ENCODE assay signal across 8 cellular contexts in genomic region chr10:5685764-5686240, GRCh38. TPM values are rescaled to one million over a fixed set of nuclear protein-coding genes. Genes with fewer than 3 reads are reported as not detected.
DNase-seq lines count a peak whose midpoint lies in the region; ATAC-seq and TF ChIP-seq lines count a peak whose summit lies in the region.

No MANE protein-coding gene starts in this region.

- peak overlapping the region; percentile 32 to 94 (median 87) for H3K9ac ChIP-seq in subcutaneous abdominal adipose tissue (ENCODE audit: low read length in 5 of 5)

- CTCF ChIA-PET in activated CD8-positive, alpha-beta memory T cell treated with anti-CD3 and anti-CD28 coated beads, Interleukin-2, amount 10 ng/mL, durations not matched to agents 7 days and 5 days (lab: Charles Lee), result no interaction called here

- H3K9me3 Mint-ChIP-seq in activated CD8-positive, alpha-beta memory T cell treated with anti-CD3 and anti-CD28 coated beads, Interleukin-2, amount 10 ng/mL, durations not matched to agents 7 days and 5 days (ENCODE audit: low read depth), result no peaks in the 10 kb centered on the region

- peaks cover 10% of the 10 kb centered on the region for H3K36me3 Mint-ChIP-seq in activated CD8-positive, alpha-beta memory T cell treated with anti-CD3 and anti-CD28 coated beads, Interleukin-2, amount 10 ng/mL, durations not matched to agents 7 days and 5 days

- H3K4me1 Mint-ChIP-seq in activated CD8-positive, alpha-beta memory T cell treated with anti-CD3 and anti-CD28 coated beads, Interleukin-2, amount 10 ng/mL, durations not matched to agents 7 days and 5 days, result peaks cover 61% of the 10 kb centered on the region

- no peak for TF ChIP-seq CTCF in WI38 (IDR thresholded peaks at IDR 0.05; ENCODE audit: low read depth, low read length)

- H3K9me3 ChIP-seq in subcutaneous abdominal adipose tissue (ENCODE audit: control insufficient read depth in 5 of 5, low read length in 5 of 5), result no peaks in the 10 kb centered on the region

- H3K27ac ChIP-seq in subcutaneous abdominal adipose tissue (ENCODE audit: low read depth, low read length), result peak overlapping the region; percentile 90

- no peak for DNase-seq in activated CD8-positive, alpha-beta memory T cell treated with anti-CD3 and anti-CD28 coated beads, Interleukin-2, amount 10 ng/mL, durations not matched to agents 7 days and 5 days
- DNase-seq in activated CD8-positive, alpha-beta memory T cell treated with anti-CD3 and anti-CD28 coated beads for 24 hours, result no peak
- no peak for DNase-seq in stimulated activated CD8-positive, alpha-beta memory T cell treated with anti-CD3 and anti-CD28 coated beads, Interleukin-4, amount 100 ng/mL, for 48 hours
- DNase-seq in cerebellar cortex (ENCODE audit: low spot score), result no peak

- TF ChIP-seq POLR2A in GM18505 (IDR thresholded peaks at IDR 0.05; ENCODE audit: borderline replicate concordance, extremely low read depth, insufficient read depth, insufficient read length), result no peak

- no peaks in the 10 kb centered on the region for H3K27me3 Mint-ChIP-seq in activated CD8-positive, alpha-beta memory T cell treated with anti-CD3 and anti-CD28 coated beads, Interleukin-2, amount 10 ng/mL, durations not matched to agents 7 days and 5 days

- no peaks in the 10 kb centered on the region for H3K36me3 ChIP-seq in subcutaneous abdominal adipose tissue (ENCODE audit: control insufficient read depth in 5 of 5, insufficient read depth in 5 of 5, low read length in 5 of 5)

- peak overlapping the region; percentile 99 for H3K4me3 Mint-ChIP-seq in activated CD8-positive, alpha-beta memory T cell treated with anti-CD3 and anti-CD28 coated beads, Interleukin-2, amount 10 ng/mL, durations not matched to agents 7 days and 5 days

- no peaks in the 10 kb centered on the region for H3K27me3 ChIP-seq in subcutaneous abdominal adipose tissue (ENCODE audit: control insufficient read depth in 5 of 5, insufficient read depth in 4 of 5, low read length in 5 of 5)

- ATAC-seq in activated CD8-positive, alpha-beta memory T cell treated with anti-CD3 and anti-CD28 coated beads, Interleukin-2, amount 10 ng/mL, durations not matched to agents 7 days and 5 days, result no peak
- no peak for ATAC-seq in GM18505 (IDR thresholded peaks at IDR 0.05; ENCODE audit: unreplicated experiment)

- H3K27ac Mint-ChIP-seq in activated CD8-positive, alpha-beta memory T cell treated with anti-CD3 and anti-CD28 coated beads, Interleukin-2, amount 10 ng/mL, durations not matched to agents 7 days and 5 days, result peak overlapping the region; percentile 95

- peaks cover 0 to 23% (median 17%) of the 10 kb centered on the region in 5 donors for H3K4me1 ChIP-seq in subcutaneous abdominal adipose tissue (ENCODE audit: control insufficient read depth in 5 of 5, insufficient read depth in 5 of 5, low read length in 5 of 5)

- peak overlapping the region; percentile 81 for H3K4me3 ChIP-seq in WI38 (ENCODE audit: low read depth, low read length)
- H3K4me3 ChIP-seq in iPS-11a (ENCODE audit: low read depth, low read length), result peak overlapping the region; percentile 84
- peak overlapping the region; percentile 86 to 95 (median 94) for H3K4me3 ChIP-seq in subcutaneous abdominal adipose tissue (ENCODE audit: low read depth in 1 of 5, low read length in 5 of 5)

RNA-seq across cellular contexts. Expression of gene TASOR2, which starts 1.2 kb away (rescaled TPM):
- 10 to 100 TPM; 52.0 to 56.0 TPM for total RNA-seq in activated CD8-positive, alpha-beta memory T cell treated with anti-CD3 and anti-CD28 coated beads, Interleukin-2, amount 10 ng/mL, durations not matched to agents 7 days and 5 days

RNA-seq across cellular contexts. Expression of gene ASB13, which starts 19.4 kb away (rescaled TPM):
- 1 to 10 TPM; 4.4 to 8.0 TPM for total RNA-seq in activated CD8-positive, alpha-beta memory T cell treated with anti-CD3 and anti-CD28 coated beads, Interleukin-2, amount 10 ng/mL, durations not matched to agents 7 days and 5 days
